ENCODE assay signal across 9 cellular contexts in genomic region chr19:13844130-13844631, GRCh38. TPM values are rescaled to one million over a fixed set of nuclear protein-coding genes. Genes with fewer than 3 reads are reported as not detected.
DNase-seq lines count a peak whose midpoint lies in the region; ATAC-seq, FAIRE-seq and TF ChIP-seq lines count a peak whose summit lies in the region.
"Had no signal": no experiment of that assay in that cellular context is flagged by ENCODE, and none has a peak within 500 bp of the region (broad histone marks: within the 10 kb centered on the region; RNA-seq: fewer than 3 reads in every experiment).

No MANE protein-coding gene starts in this region.

- no peak overlapping the region for H4K5ac ChIP-seq in H1 (ENCODE audit: insufficient read length, low read depth, low read length)

- peak overlapping the region; percentile 89 to 100 (median 99) for H3K4me2 ChIP-seq in BLaER1 treated with 17β-estradiol and CSF1 and Interleukin-3, amounts not matched to agents 10 nM and 100 nM
- H3K4me2 ChIP-seq in OCI-LY3 (ENCODE audit: low read length) (no peak overlapping the region), H1 (ENCODE audit: insufficient read depth in 1 of 2, low read depth in 2 of 2, low read length in 2 of 2) (0 out of 4 replicates have a peak overlapping the region, but pooled peaks have one; percentile 16 to 79), osteoblast (ENCODE audit: insufficient read depth, low read length) (no peak overlapping the region)

- POLR2A ChIA-PET in H1 (lab: Charles Lee; ENCODE audit: partially characterized antibody) = interaction anchor here (1.0 to 9.2 kb wide), 4 partner anchors 10 to 49 kb away, joined by 3 to 62 read pairs (median 4); partner anchors contain the start of gene ZSWIM4

- peak overlapping the region; percentile 81; the same call in 1 of the 2 replicates for H2BK5ac ChIP-seq in H1 (ENCODE audit: low read depth, low read length)

- peak overlapping the region; percentile 94 to 100 (median 98); a peak in 20 of 22 replicates for H3K27ac ChIP-seq in BLaER1 treated with 17β-estradiol and CSF1 and Interleukin-3, amounts not matched to agents 10 nM and 100 nM
- H3K27ac ChIP-seq in OCI-LY3 (ENCODE audit: low read length) (no peak overlapping the region), H1 (ENCODE audit: low read depth, low read length) (no peak overlapping the region), osteoblast (ENCODE audit: low read depth, low read length) (peak overlapping the region; percentile 89)

- no peaks in the 10 kb centered on the region for H3K9me3 ChIP-seq in BLaER1 treated with 17β-estradiol and CSF1 and Interleukin-3, amounts not matched to agents 10 nM and 100 nM (replicated peaks in 1 of 11)
- H3K9me3 ChIP-seq in OCI-LY3 (ENCODE audit: insufficient read depth, low read length) (no peaks in the 10 kb centered on the region), H1 (ENCODE audit: insufficient read depth in 2 of 2, low read depth in 1 of 2, low read length in 1 of 2) (no peaks in the 10 kb centered on the region), osteoblast (ENCODE audit: low read depth, low read length) (no peaks in the 10 kb centered on the region)

- peak overlapping the region; percentile 98 to 100 (median 99); a peak in 19 of 22 replicates for H3K9ac ChIP-seq in BLaER1 treated with 17β-estradiol and CSF1 and Interleukin-3, amounts not matched to agents 10 nM and 100 nM
- H3K9ac ChIP-seq in OCI-LY3 (ENCODE audit: low read length) (no peak overlapping the region), H1 (replicated peaks in 1 of 4; ENCODE audit: extremely low read depth in 1 of 4, low read depth in 3 of 4, low read length in 3 of 4) (no peak overlapping the region)

- H3K79me1 ChIP-seq in H1 (ENCODE audit: low read depth, low read length) = no peaks in the 10 kb centered on the region

- H2BK120ac ChIP-seq in H1 (replicated peaks; ENCODE audit: low read depth, low read length) = no peak overlapping the region

- peaks cover 0 to 32% (median 11%) of the 10 kb centered on the region in 11 experiments; a peak in 10 of 22 replicates for H4K20me1 ChIP-seq in BLaER1 treated with 17β-estradiol and CSF1 and Interleukin-3, amounts not matched to agents 10 nM and 100 nM
- H4K20me1 ChIP-seq in OCI-LY3 (ENCODE audit: insufficient read depth, low read length) (no peaks in the 10 kb centered on the region; the same call in 1 of the 2 replicates), H1 (replicated peaks in 1 of 2; ENCODE audit: control insufficient read depth in 1 of 2, insufficient read depth in 2 of 2, low read length in 2 of 2) (peaks cover 1 to 5% of the 10 kb centered on the region in 2 experiments), osteoblast (ENCODE audit: insufficient read depth, low read length) (peaks cover 24% of the 10 kb centered on the region)

- H2BK12ac ChIP-seq in H1 (ENCODE audit: low read depth, low read length) = peak overlapping the region; percentile 95; the same call in 1 of the 2 replicates

- H4K91ac ChIP-seq in H1 (replicated peaks; ENCODE audit: insufficient read length, low read length) = no peak overlapping the region

- CTCF ChIA-PET in H1 (lab: Charles Lee; ENCODE audit: partially characterized antibody) = interaction anchor here (1.6 kb wide), 1 partner anchor 18 kb away, joined by 5 read pairs; no protein-coding TSS in a partner anchor

- no peak for TF ChIP-seq POLR2A in H1 (IDR thresholded peaks at IDR 0.05; ENCODE audit: control extremely low read depth in 1 of 2, low read depth in 2 of 2, low read length in 2 of 2)

- ATAC-seq in GM21515 (IDR thresholded peaks at IDR 0.05; ENCODE audit: unreplicated experiment) = no peak
- ATAC-seq in GM18873 (IDR thresholded peaks at IDR 0.05; ENCODE audit: low FRiP score, unreplicated experiment) = no peak

- peaks cover 0 to 5% (median 0%) of the 10 kb centered on the region in 11 experiments; a peak in 3 of 22 replicates for H3K27me3 ChIP-seq in BLaER1 treated with 17β-estradiol and CSF1 and Interleukin-3, amounts not matched to agents 10 nM and 100 nM
- no peaks in the 10 kb centered on the region for H3K27me3 ChIP-seq in OCI-LY3 (ENCODE audit: low read depth, low read length)
- H3K27me3 ChIP-seq in H1 (replicated peaks in 1 of 4; ENCODE audit: control insufficient read depth in 3 of 4, extremely low read depth in 1 of 4, insufficient read depth in 3 of 4, low read length in 3 of 4) = no peaks in the 10 kb centered on the region
- no peaks in the 10 kb centered on the region for H3K27me3 ChIP-seq in osteoblast (ENCODE audit: insufficient read depth, low read length)

- H3K4ac ChIP-seq in H1 (replicated peaks; ENCODE audit: insufficient read length, low read depth, low read length) = no peak overlapping the region

- FAIRE-seq in H1 (lab: Jason Lieb, UNC) = no peak

- H4K8ac ChIP-seq in H1 (ENCODE audit: extremely low read depth, insufficient read depth, low read length) = no peak overlapping the region

- H2AK5ac ChIP-seq in H1 (ENCODE audit: low read depth, low read length) = peak overlapping the region; percentile 86; the same call in 1 of the 2 replicates

- H3K36me3 ChIP-seq in BLaER1 treated with 17β-estradiol and CSF1 and Interleukin-3, amounts not matched to agents 10 nM and 100 nM = peaks cover 0 to 10% (median 0%) of the 10 kb centered on the region in 11 experiments; a peak in 5 of 22 replicates
- H3K36me3 ChIP-seq in OCI-LY3 (replicated peaks; ENCODE audit: low read depth, low read length) = no peaks in the 10 kb centered on the region
- H3K36me3 ChIP-seq in H1 (ENCODE audit: control insufficient read depth in 2 of 4, insufficient read depth in 4 of 4, low read length in 3 of 4) = no peaks in the 10 kb centered on the region
- H3K36me3 ChIP-seq in osteoblast (ENCODE audit: insufficient read depth, low read length) = peaks cover 10% of the 10 kb centered on the region

- 0 out of 2 replicates have a peak, but pooled peaks have one; percentile 16 for TF ChIP-seq CTCF in OCI-LY3 (IDR thresholded peaks at IDR 0.05; ENCODE audit: low read depth, low read length)
- TF ChIP-seq CTCF in H1 (IDR thresholded peaks at IDR 0.05; ENCODE audit: control extremely low read depth in 1 of 3, insufficient read depth in 1 of 3, low read depth in 1 of 3, low read length in 3 of 3) = no peak
- TF ChIP-seq CTCF in osteoblast (IDR thresholded peaks at IDR 0.05; ENCODE audit: extremely low read depth, low read depth, low read length) = no peak
- TF ChIP-seq CTCF in GM20000 (IDR thresholded peaks at IDR 0.05; ENCODE audit: extremely low read depth, missing control alignments) = no peak

- H3K23me2 ChIP-seq in H1 (ENCODE audit: low read depth, low read length) = peaks cover 18% of the 10 kb centered on the region; the same call in 1 of the 2 replicates

- no peak overlapping the region for H3K4me3 ChIP-seq in BLaER1 treated with 17β-estradiol and CSF1 and Interleukin-3, amounts not matched to agents 10 nM and 100 nM
- H3K4me3 ChIP-seq in OCI-LY3 (ENCODE audit: low read length) (no peak overlapping the region), H1 (ENCODE audit: extremely low read depth in 1 of 4, insufficient read depth in 2 of 4, low read depth in 3 of 4, low read length in 4 of 4) (no peak overlapping the region), osteoblast (ENCODE audit: insufficient read depth, low read length) (no peak overlapping the region)

- WGBS in H1 (ENCODE audit: extremely low coverage in 1 of 2, insufficient coverage in 1 of 2, insufficient read length in 1 of 2, insufficient replicate concordance in 2 of 2, low coverage in 1 of 2, low lambda C conversion rate in 2 of 2, missing lambda C conversion rate in 1 of 2), 2 experiments = 72% methylated on average over 7 of the region's 7 CpGs; no CpG with 5 or more reads in 1 of the 2 experiments

- peak overlapping the region; percentile 48 for H3K18ac ChIP-seq in H1 (ENCODE audit: extremely low read depth, low read length)

- H3K4me1 ChIP-seq in BLaER1 treated with 17β-estradiol and CSF1 and Interleukin-3, amounts not matched to agents 10 nM and 100 nM = peaks cover 36 to 87% (median 76%) of the 10 kb centered on the region in 10 experiments
- H3K4me1 ChIP-seq in OCI-LY3 (ENCODE audit: low read length) (peaks cover 53% of the 10 kb centered on the region), H1 (replicated peaks in 1 of 4; ENCODE audit: control insufficient read depth in 3 of 4, insufficient read depth in 4 of 4, low read length in 3 of 4) (peaks cover 0 to 43% (median 34%) of the 10 kb centered on the region in 4 experiments; a peak in 6 of 7 replicates), osteoblast (ENCODE audit: insufficient read depth, low read length) (peaks cover 44% of the 10 kb centered on the region)

- no peak for TF ChIP-seq EP300 in H1 (IDR thresholded peaks at IDR 0.05; ENCODE audit: borderline replicate concordance in 1 of 2, low read depth in 2 of 2, low read length in 2 of 2)

- H3K79me2 ChIP-seq in OCI-LY3 (ENCODE audit: low read length) = peaks cover 23% of the 10 kb centered on the region
- peaks cover 0 to 3% of the 10 kb centered on the region in 2 experiments; a peak in 2 of 4 replicates for H3K79me2 ChIP-seq in H1 (ENCODE audit: control insufficient read depth in 1 of 2, insufficient read depth in 2 of 2, low read length in 2 of 2)
- H3K79me2 ChIP-seq in osteoblast (ENCODE audit: insufficient read depth, low read length) = peaks cover 39% of the 10 kb centered on the region

- H2BK20ac ChIP-seq in H1 (ENCODE audit: low read length) = 0 out of 2 replicates have a peak overlapping the region, but pooled peaks have one; percentile 43

- no peak overlapping the region for H2BK15ac ChIP-seq in H1 (ENCODE audit: low read length)

- no peak overlapping the region for H3K14ac ChIP-seq in H1 (ENCODE audit: insufficient read length)

- H3K56ac ChIP-seq in H1 (replicated peaks; ENCODE audit: insufficient read length, low read depth, low read length) = no peak overlapping the region

- no peak overlapping the region for H3K23ac ChIP-seq in H1 (ENCODE audit: insufficient read length)

- TF ChIP-seq RAD21 in H1 (IDR thresholded peaks at IDR 0.05 in 1 of 2, conservative IDR thresholded peaks at IDR 0.05 in 1 of 2; ENCODE audit: low read depth in 2 of 2, low read length in 2 of 2) = no peak

- H2AFZ ChIP-seq in OCI-LY3 (ENCODE audit: low read depth, low read length) (no peak overlapping the region), H1 (ENCODE audit: low read length) (no peak overlapping the region), osteoblast (ENCODE audit: low read length) (no peak overlapping the region)

- DNase-seq in H1 (ENCODE audit: low read depth in 1 of 2, low spot score in 2 of 2) (peak in 1 of 2 experiments; percentile 53), osteoblast (ENCODE audit: insufficient read length, low spot score, missing footprints) (peak; percentile 71), Ammon's horn (ENCODE audit: low spot score) (no peak), GM20000 (ENCODE audit: low spot score) (no peak)
- DNase-seq: NCI-H2029 had no signal

RNA-seq across cellular contexts. Expression of gene NANOS3, which starts 32.8 kb away (rescaled TPM):
- total RNA-seq in H1 (2021; fragmentation: NEBNext Ultra II Directional; extraction: Animal tissue kit (Norgen Biotek cat#: 25700)) = not detected in 2 replicates
- polyA plus RNA-seq in H1 (2011; rRNA removed) = 0.14 and 0.62 TPM in 2 replicates
- not detected for polyA plus RNA-seq in H1 (2011; cell fraction: cytosol; rRNA removed)
- polyA plus RNA-seq in H1 (2011; cell fraction: nucleus; rRNA removed) = not detected
- polyA plus RNA-seq in H1 (2012, experiment 1 of 2) = 0.69 to 0.83 TPM in 2 of 4 replicates, not detected in the others
- not detected for polyA plus RNA-seq in H1 (2012, experiment 2 of 2)
- 1.2 TPM for polyA plus RNA-seq in H1 (2013, experiment 1 of 2)
- polyA plus RNA-seq in H1 (2013, experiment 2 of 2) = 1.3 TPM
- not detected in 2 replicates for polyA minus RNA-seq in H1 (2011; rRNA and poly(A)+ RNA removed)
- polyA minus RNA-seq in H1 (2011; cell fraction: cytosol; rRNA and poly(A)+ RNA removed) = not detected
- polyA minus RNA-seq in H1 (2011; cell fraction: nucleus; rRNA and poly(A)+ RNA removed) = not detected
- 0.59 TPM in 1 of 2 replicates, not detected in the other for total RNA-seq in osteoblast

RNA-seq across cellular contexts. Expression of gene ZSWIM4, which starts 48.9 kb away (rescaled TPM):
- 31.1 and 32.7 TPM in 2 replicates for total RNA-seq in H1 (2021; fragmentation: NEBNext Ultra II Directional; extraction: Animal tissue kit (Norgen Biotek cat#: 25700))
- polyA plus RNA-seq in H1 (2011; rRNA removed) = 12.2 and 23.2 TPM in 2 replicates
- 10.9 TPM for polyA plus RNA-seq in H1 (2011; cell fraction: cytosol; rRNA removed)
- 21.2 TPM for polyA plus RNA-seq in H1 (2011; cell fraction: nucleus; rRNA removed)
- 13.1 to 23.1 TPM (median 21.0 TPM) in 4 replicates for polyA plus RNA-seq in H1 (2012, experiment 1 of 2)
- 20.0 TPM for polyA plus RNA-seq in H1 (2012, experiment 2 of 2)
- polyA plus RNA-seq in H1 (2013, experiment 1 of 2) = 17.0 TPM
- polyA plus RNA-seq in H1 (2013, experiment 2 of 2) = 17.3 TPM
- polyA minus RNA-seq in H1 (2011; rRNA and poly(A)+ RNA removed) = 8.9 and 10.8 TPM in 2 replicates
- 23.9 TPM for polyA minus RNA-seq in H1 (2011; cell fraction: cytosol; rRNA and poly(A)+ RNA removed)
- 13.5 TPM for polyA minus RNA-seq in H1 (2011; cell fraction: nucleus; rRNA and poly(A)+ RNA removed)
- 6.8 and 9.0 TPM in 2 replicates for total RNA-seq in osteoblast

Comparison
In these comparisons a context has a peak if more than half of its experiments do, and no peak if none do; other contexts are left out.
1. H3K27ac ChIP-seq: peak in BLaER1 treated with 17β-estradiol and CSF1 and Interleukin-3, amounts not matched to agents 10 nM and 100 nM (11 of 11) and osteoblast (single experiment); none in OCI-LY3 (single experiment) and H1 (single experiment).
2. H3K4me2 ChIP-seq: peak in BLaER1 treated with 17β-estradiol and CSF1 and Interleukin-3, amounts not matched to agents 10 nM and 100 nM (11 of 11) and H1 (2 of 2); none in OCI-LY3 (single experiment) and osteoblast (single experiment).
3. H3K9ac ChIP-seq: peak in BLaER1 treated with 17β-estradiol and CSF1 and Interleukin-3, amounts not matched to agents 10 nM and 100 nM (11 of 11); none in OCI-LY3 (single experiment) and H1 (0 of 4).